ENCODE assay signal across 23 cellular contexts in the genomic region with DNA sequence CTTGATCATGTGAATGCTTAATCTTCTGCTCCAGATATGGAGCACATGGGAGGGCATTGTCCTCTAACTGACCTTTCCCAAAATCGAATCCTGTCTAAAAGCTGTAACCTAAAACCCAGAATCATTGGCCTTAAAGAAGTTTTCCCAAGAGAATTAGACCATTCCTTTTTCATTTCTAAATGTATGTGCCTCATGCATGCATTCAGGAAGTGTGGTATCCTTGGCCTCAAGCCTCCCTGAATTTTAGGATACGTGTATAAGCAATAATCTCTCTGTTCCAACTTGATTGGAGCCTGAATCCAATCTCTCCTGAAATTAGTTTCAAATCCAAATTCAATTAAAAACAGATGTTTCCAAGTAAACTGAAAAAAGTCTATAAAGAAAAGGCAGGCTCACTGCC.
"Had no signal": no experiment of that assay in that cellular context is flagged by ENCODE, and none has a peak within 500 bp of the region (broad histone marks: within the 10 kb centered on the region; RNA-seq: fewer than 3 reads in every experiment).

No MANE protein-coding gene starts in this region.

- H3K36me3 Mint-ChIP-seq: naive B cell; stimulated activated memory B cell treated with anti-CD40 and anti-IgM and Interleukin-4, amounts not matched to agents 10 μg/mL and 1 μg/mL and 100 μg/mL, for 72 hours had no signal

- H3K27me3 ChIP-seq: colonic mucosa, heart left ventricle, right lobe of liver, tibial artery, upper lobe of right lung, vagina had no signal

- H3K9me3 Mint-ChIP-seq: naive B cell; stimulated activated naive CD8-positive, alpha-beta T cell treated with anti-CD3 and anti-CD28 coated beads, Interleukin-15, Interleukin-2, amounts not matched to agents 100 ng/mL and 50 ng/mL, for 24 hours had no signal

- H3K4me1 ChIP-seq: colonic mucosa, psoas muscle, right lobe of liver, spleen, tibial artery, upper lobe of right lung had no signal

- DNase-seq: colonic mucosa; effector CD4-positive, alpha-beta T cell; endodermal cell; erythroblast; heart left ventricle; hippocampal formation; left colon; left ventricle myocardium superior; naive B cell; nephron progenitor cell; psoas muscle; retina; right lobe of liver; spleen; stimulated activated CD4-positive, alpha-beta T cell treated with anti-CD3 and anti-CD28 coated beads, Interleukin-15, amount 100 ng/mL, for 24 hours; stimulated activated CD4-positive, alpha-beta T cell treated with anti-CD3 and anti-CD28 coated beads, Interleukin-1b, Interleukin-23, amount 100 ng/mL, for 48 hours; stimulated activated CD4-positive, alpha-beta T cell treated with anti-CD3 and anti-CD28 coated beads, Interleukin-4, amount 100 ng/mL, for 24 hours; tibial artery; upper lobe of right lung had no signal

- H3K27ac ChIP-seq: colonic mucosa, heart left ventricle, psoas muscle, right lobe of liver, spleen, tibial artery, upper lobe of right lung, vagina had no signal

- H3K9me3 ChIP-seq: colonic mucosa, heart left ventricle, psoas muscle, right lobe of liver, spleen, tibial artery, upper lobe of right lung, vagina had no signal

- ATAC-seq: heart left ventricle; left colon; left ventricle myocardium superior; psoas muscle; right lobe of liver; stimulated activated memory B cell treated with anti-CD40 and anti-IgM and Interleukin-4, amounts not matched to agents 10 μg/mL and 1 μg/mL and 100 μg/mL, for 72 hours; upper lobe of right lung had no signal

- H3K4me3 Mint-ChIP-seq: endodermal cell; naive B cell; nephron progenitor cell; stimulated activated memory B cell treated with anti-CD40 and anti-IgM and Interleukin-4, amounts not matched to agents 10 μg/mL and 1 μg/mL and 100 μg/mL, for 72 hours; stimulated activated naive CD8-positive, alpha-beta T cell treated with anti-CD3 and anti-CD28 coated beads, Interleukin-15, Interleukin-2, amounts not matched to agents 100 ng/mL and 50 ng/mL, for 24 hours had no signal

- H3K4me3 ChIP-seq: colonic mucosa, heart left ventricle, lung, psoas muscle, right lobe of liver, spleen, tibial artery, upper lobe of right lung, vagina had no signal

- H3K27me3 Mint-ChIP-seq: stimulated activated memory B cell treated with anti-CD40 and anti-IgM and Interleukin-4, amounts not matched to agents 10 μg/mL and 1 μg/mL and 100 μg/mL, for 72 hours had no signal

- H3K4me1 Mint-ChIP-seq: naive B cell; nephron progenitor cell; stimulated activated memory B cell treated with anti-CD40 and anti-IgM and Interleukin-4, amounts not matched to agents 10 μg/mL and 1 μg/mL and 100 μg/mL, for 72 hours had no signal

- H3K36me3 ChIP-seq: colonic mucosa, heart left ventricle, right lobe of liver, spleen, tibial artery, upper lobe of right lung, vagina had no signal

- H3K27ac Mint-ChIP-seq: endodermal cell; naive B cell; nephron progenitor cell; stimulated activated memory B cell treated with anti-CD40 and anti-IgM and Interleukin-4, amounts not matched to agents 10 μg/mL and 1 μg/mL and 100 μg/mL, for 72 hours; stimulated activated naive CD8-positive, alpha-beta T cell treated with anti-CD3 and anti-CD28 coated beads, Interleukin-15, Interleukin-2, amounts not matched to agents 100 ng/mL and 50 ng/mL, for 24 hours had no signal
